Comparison of ENCODE assay signal across 1 cellular context in genomic region chr16:49287572-49287971, GRCh38.
TF ChIP-seq lines count a peak whose summit lies in the region.

No MANE protein-coding gene starts in this region.

TF ChIP-seq in WTC11, 78 proteins besides CTCF, POLR2A, EP300 and RAD21 (continued from another document):
- TF ChIP-seq, protein P1, sequence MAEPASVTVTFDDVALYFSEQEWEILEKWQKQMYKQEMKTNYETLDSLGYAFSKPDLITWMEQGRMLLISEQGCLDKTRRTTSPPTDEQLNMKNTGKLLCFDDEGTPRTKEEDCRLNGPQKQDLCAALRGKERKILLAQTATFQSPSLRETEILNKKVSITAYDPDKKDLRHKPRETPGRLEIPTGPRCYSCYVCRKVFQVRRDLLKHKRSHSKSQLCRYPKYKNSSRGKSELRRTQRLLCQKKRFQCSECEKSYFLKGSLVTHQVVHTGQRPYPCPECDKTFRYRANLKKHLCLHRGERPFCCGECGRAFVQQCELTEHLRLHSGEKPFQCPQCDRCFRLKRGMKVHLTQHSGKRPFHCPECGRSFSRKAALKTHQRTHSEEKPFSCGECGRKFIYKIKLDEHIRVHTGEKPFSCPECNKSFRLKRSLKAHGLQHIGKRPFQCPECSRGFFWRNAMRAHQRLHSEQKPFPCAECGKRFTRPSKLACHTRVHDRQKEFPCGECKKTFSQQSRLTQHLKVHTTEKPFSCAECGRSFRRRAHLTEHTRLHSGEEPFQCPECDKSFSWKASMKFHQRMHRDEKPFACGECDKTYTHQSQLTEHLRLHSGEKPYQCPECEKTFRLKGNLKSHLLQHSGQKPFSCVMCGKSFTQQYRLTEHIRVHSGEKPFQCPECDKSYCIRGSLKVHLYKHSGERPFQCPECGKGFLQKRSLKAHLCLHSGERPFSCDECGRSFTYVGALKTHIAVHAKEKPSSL (CRISPR knock-in tag; conservative IDR thresholded peaks at IDR 0.05): no peak
- TF ChIP-seq, protein P2, sequence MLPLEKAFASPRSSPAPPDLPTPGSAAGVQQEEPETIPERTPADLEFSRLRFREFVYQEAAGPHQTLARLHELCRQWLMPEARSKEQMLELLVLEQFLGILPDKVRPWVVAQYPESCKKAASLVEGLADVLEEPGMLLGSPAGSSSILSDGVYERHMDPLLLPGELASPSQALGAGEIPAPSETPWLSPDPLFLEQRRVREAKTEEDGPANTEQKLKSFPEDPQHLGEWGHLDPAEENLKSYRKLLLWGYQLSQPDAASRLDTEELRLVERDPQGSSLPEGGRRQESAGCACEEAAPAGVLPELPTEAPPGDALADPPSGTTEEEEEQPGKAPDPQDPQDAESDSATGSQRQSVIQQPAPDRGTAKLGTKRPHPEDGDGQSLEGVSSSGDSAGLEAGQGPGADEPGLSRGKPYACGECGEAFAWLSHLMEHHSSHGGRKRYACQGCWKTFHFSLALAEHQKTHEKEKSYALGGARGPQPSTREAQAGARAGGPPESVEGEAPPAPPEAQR (CRISPR knock-in tag; IDR thresholded peaks at IDR 0.05): no peak
- TF ChIP-seq, protein P3, sequence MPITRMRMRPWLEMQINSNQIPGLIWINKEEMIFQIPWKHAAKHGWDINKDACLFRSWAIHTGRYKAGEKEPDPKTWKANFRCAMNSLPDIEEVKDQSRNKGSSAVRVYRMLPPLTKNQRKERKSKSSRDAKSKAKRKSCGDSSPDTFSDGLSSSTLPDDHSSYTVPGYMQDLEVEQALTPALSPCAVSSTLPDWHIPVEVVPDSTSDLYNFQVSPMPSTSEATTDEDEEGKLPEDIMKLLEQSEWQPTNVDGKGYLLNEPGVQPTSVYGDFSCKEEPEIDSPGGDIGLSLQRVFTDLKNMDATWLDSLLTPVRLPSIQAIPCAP (CRISPR knock-in tag; IDR thresholded peaks at IDR 0.05): no peak
- TF ChIP-seq ELF4 (CRISPR knock-in tag; IDR thresholded peaks at IDR 0.05; ENCODE audit: low read depth) (no peak), ARID4B (CRISPR knock-in tag; IDR thresholded peaks at IDR 0.05; ENCODE audit: borderline replicate concordance) (no peak), TP53 (CRISPR knock-in tag; IDR thresholded peaks at IDR 0.05) (no peak), PREB (CRISPR knock-in tag; IDR thresholded peaks at IDR 0.05; ENCODE audit: borderline replicate concordance) (no peak), PRDM15 (CRISPR knock-in tag; IDR thresholded peaks at IDR 0.05) (no peak)
- TF ChIP-seq, protein P4, sequence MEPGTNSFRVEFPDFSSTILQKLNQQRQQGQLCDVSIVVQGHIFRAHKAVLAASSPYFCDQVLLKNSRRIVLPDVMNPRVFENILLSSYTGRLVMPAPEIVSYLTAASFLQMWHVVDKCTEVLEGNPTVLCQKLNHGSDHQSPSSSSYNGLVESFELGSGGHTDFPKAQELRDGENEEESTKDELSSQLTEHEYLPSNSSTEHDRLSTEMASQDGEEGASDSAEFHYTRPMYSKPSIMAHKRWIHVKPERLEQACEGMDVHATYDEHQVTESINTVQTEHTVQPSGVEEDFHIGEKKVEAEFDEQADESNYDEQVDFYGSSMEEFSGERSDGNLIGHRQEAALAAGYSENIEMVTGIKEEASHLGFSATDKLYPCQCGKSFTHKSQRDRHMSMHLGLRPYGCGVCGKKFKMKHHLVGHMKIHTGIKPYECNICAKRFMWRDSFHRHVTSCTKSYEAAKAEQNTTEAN (CRISPR knock-in tag; IDR thresholded peaks at IDR 0.05): no peak
